1 cellular context compared by ENCODE assay signal in genomic region chr2:118003396-118003824, GRCh38.
TF ChIP-seq lines count a peak whose summit lies in the region.

No MANE protein-coding gene starts in this region.

TF ChIP-seq in K562, 482 proteins besides CTCF, POLR2A, EP300 and RAD21 (continued from another document and continues in another):
- TF ChIP-seq MAX (CRISPR knock-in tag; IDR thresholded peaks at IDR 0.05) (no peak), ZNF699 (CRISPR knock-in tag; IDR thresholded peaks at IDR 0.05; ENCODE audit: insufficient replicate concordance) (no peak), MCM3 (IDR thresholded peaks at IDR 0.05) (no peak), NCOA6 (IDR thresholded peaks at IDR 0.05) (no peak), CBX8 (IDR thresholded peaks at IDR 0.05; ENCODE audit: borderline replicate concordance, extremely low read depth, low read depth, low read length, poor library complexity, severe bottlenecking) (no peak), ZNF316 (IDR thresholded peaks at IDR 0.05) (no peak), SMC3 (conservative IDR thresholded peaks at IDR 0.05; ENCODE audit: insufficient read depth, low read depth, low read length) (peak; percentile 36; the same call in 1 of the 2 replicates), FOXP1 (CRISPR knock-in tag; IDR thresholded peaks at IDR 0.05) (no peak), USF2 (CRISPR knock-in tag; IDR thresholded peaks at IDR 0.05) (peak; percentile 94), HNRNPL (IDR thresholded peaks at IDR 0.05; ENCODE audit: low read depth, low read length) (no peak), TRIM24 (IDR thresholded peaks at IDR 0.05) (no peak), LEF1 (IDR thresholded peaks at IDR 0.05) (no peak), XRCC5 (IDR thresholded peaks at IDR 0.05; ENCODE audit: low read depth, low read length) (no peak), CBFA2T2 (conservative IDR thresholded peaks at IDR 0.05) (peak; percentile 69), TARDBP (IDR thresholded peaks at IDR 0.05) (no peak), ADNP (tag; IDR thresholded peaks at IDR 0.05) (no peak), DPF2 (IDR thresholded peaks at IDR 0.05) (no peak), SMARCB1 (IDR thresholded peaks at IDR 0.05; ENCODE audit: insufficient read length, low read depth) (no peak), ZNF561 (CRISPR knock-in tag; conservative IDR thresholded peaks at IDR 0.05) (no peak), HMBOX1 (IDR thresholded peaks at IDR 0.05) (peak; percentile 33), SMAD1 (IDR thresholded peaks at IDR 0.05; ENCODE audit: low read depth, low read length, partially characterized antibody) (no peak), GTF2B (IDR thresholded peaks at IDR 0.05; ENCODE audit: extremely low read depth, insufficient read length) (no peak), CTBP1 (IDR thresholded peaks at IDR 0.05; ENCODE audit: borderline replicate concordance) (no peak), NEUROD1 (IDR thresholded peaks at IDR 0.05; ENCODE audit: borderline replicate concordance, low read depth, low read length, partially characterized antibody) (no peak), HMG20B (CRISPR knock-in tag; IDR thresholded peaks at IDR 0.05) (no peak), RFX1 (IDR thresholded peaks at IDR 0.05) (no peak), ZNF586 (CRISPR knock-in tag; conservative IDR thresholded peaks at IDR 0.05) (no peak), BHLHE40 (IDR thresholded peaks at IDR 0.05; ENCODE audit: low read length) (peak; percentile 95), NFXL1 (CRISPR knock-in tag; IDR thresholded peaks at IDR 0.05) (no peak), MLLT1 (IDR thresholded peaks at IDR 0.05) (no peak), CGGBP1 (CRISPR knock-in tag; IDR thresholded peaks at IDR 0.05) (no peak), PHB2 (IDR thresholded peaks at IDR 0.05; ENCODE audit: low read depth) (no peak), MITF (IDR thresholded peaks at IDR 0.05) (no peak), BRF1 (IDR thresholded peaks at IDR 0.05; ENCODE audit: borderline replicate concordance, extremely low read depth, insufficient read length) (no peak), NR2C2 (CRISPR knock-in tag; IDR thresholded peaks at IDR 0.05) (no peak), NR2C2 (tag; IDR thresholded peaks at IDR 0.05) (no peak), RB1 (IDR thresholded peaks at IDR 0.05; ENCODE audit: low read depth) (peak; percentile 27; the same call in 1 of the 2 replicates), ZNF232 (CRISPR knock-in tag; IDR thresholded peaks at IDR 0.05) (no peak), RBM25 (IDR thresholded peaks at IDR 0.05; ENCODE audit: low read depth, low read length, severe bottlenecking) (no peak), ZNF717 (CRISPR knock-in tag; IDR thresholded peaks at IDR 0.05) (no peak), KDM1A (IDR thresholded peaks at IDR 0.05) (no peak)
- TF ChIP-seq, protein P1, sequence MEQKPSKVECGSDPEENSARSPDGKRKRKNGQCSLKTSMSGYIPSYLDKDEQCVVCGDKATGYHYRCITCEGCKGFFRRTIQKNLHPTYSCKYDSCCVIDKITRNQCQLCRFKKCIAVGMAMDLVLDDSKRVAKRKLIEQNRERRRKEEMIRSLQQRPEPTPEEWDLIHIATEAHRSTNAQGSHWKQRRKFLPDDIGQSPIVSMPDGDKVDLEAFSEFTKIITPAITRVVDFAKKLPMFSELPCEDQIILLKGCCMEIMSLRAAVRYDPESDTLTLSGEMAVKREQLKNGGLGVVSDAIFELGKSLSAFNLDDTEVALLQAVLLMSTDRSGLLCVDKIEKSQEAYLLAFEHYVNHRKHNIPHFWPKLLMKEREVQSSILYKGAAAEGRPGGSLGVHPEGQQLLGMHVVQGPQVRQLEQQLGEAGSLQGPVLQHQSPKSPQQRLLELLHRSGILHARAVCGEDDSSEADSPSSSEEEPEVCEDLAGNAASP (IDR thresholded peaks at IDR 0.05): no peak
- TF ChIP-seq, protein P2, sequence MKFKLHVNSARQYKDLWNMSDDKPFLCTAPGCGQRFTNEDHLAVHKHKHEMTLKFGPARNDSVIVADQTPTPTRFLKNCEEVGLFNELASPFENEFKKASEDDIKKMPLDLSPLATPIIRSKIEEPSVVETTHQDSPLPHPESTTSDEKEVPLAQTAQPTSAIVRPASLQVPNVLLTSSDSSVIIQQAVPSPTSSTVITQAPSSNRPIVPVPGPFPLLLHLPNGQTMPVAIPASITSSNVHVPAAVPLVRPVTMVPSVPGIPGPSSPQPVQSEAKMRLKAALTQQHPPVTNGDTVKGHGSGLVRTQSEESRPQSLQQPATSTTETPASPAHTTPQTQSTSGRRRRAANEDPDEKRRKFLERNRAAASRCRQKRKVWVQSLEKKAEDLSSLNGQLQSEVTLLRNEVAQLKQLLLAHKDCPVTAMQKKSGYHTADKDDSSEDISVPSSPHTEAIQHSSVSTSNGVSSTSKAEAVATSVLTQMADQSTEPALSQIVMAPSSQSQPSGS (CRISPR knock-in tag; IDR thresholded peaks at IDR 0.05): no peak
- TF ChIP-seq, protein P3, sequence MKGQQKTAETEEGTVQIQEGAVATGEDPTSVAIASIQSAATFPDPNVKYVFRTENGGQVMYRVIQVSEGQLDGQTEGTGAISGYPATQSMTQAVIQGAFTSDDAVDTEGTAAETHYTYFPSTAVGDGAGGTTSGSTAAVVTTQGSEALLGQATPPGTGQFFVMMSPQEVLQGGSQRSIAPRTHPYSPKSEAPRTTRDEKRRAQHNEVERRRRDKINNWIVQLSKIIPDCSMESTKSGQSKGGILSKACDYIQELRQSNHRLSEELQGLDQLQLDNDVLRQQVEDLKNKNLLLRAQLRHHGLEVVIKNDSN (CRISPR knock-in tag; IDR thresholded peaks at IDR 0.05): peak; percentile 93
- TF ChIP-seq, protein P4, sequence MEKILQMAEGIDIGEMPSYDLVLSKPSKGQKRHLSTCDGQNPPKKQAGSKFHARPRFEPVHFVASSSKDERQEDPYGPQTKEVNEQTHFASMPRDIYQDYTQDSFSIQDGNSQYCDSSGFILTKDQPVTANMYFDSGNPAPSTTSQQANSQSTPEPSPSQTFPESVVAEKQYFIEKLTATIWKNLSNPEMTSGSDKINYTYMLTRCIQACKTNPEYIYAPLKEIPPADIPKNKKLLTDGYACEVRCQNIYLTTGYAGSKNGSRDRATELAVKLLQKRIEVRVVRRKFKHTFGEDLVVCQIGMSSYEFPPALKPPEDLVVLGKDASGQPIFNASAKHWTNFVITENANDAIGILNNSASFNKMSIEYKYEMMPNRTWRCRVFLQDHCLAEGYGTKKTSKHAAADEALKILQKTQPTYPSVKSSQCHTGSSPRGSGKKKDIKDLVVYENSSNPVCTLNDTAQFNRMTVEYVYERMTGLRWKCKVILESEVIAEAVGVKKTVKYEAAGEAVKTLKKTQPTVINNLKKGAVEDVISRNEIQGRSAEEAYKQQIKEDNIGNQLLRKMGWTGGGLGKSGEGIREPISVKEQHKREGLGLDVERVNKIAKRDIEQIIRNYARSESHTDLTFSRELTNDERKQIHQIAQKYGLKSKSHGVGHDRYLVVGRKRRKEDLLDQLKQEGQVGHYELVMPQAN (IDR thresholded peaks at IDR 0.05; ENCODE audit: borderline replicate concordance): no peak
- TF ChIP-seq, protein P5, sequence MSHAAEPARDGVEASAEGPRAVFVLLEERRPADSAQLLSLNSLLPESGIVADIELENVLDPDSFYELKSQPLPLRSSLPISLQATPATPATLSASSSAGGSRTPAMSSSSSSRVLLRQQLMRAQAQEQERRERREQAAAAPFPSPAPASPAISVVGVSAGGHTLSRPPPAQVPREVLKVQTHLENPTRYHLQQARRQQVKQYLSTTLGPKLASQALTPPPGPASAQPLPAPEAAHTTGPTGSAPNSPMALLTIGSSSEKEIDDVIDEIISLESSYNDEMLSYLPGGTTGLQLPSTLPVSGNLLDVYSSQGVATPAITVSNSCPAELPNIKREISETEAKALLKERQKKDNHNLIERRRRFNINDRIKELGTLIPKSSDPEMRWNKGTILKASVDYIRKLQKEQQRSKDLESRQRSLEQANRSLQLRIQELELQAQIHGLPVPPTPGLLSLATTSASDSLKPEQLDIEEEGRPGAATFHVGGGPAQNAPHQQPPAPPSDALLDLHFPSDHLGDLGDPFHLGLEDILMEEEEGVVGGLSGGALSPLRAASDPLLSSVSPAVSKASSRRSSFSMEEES (CRISPR knock-in tag; IDR thresholded peaks at IDR 0.05): peak; percentile 91
- TF ChIP-seq, protein P6, sequence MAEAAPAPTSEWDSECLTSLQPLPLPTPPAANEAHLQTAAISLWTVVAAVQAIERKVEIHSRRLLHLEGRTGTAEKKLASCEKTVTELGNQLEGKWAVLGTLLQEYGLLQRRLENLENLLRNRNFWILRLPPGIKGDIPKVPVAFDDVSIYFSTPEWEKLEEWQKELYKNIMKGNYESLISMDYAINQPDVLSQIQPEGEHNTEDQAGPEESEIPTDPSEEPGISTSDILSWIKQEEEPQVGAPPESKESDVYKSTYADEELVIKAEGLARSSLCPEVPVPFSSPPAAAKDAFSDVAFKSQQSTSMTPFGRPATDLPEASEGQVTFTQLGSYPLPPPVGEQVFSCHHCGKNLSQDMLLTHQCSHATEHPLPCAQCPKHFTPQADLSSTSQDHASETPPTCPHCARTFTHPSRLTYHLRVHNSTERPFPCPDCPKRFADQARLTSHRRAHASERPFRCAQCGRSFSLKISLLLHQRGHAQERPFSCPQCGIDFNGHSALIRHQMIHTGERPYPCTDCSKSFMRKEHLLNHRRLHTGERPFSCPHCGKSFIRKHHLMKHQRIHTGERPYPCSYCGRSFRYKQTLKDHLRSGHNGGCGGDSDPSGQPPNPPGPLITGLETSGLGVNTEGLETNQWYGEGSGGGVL (CRISPR knock-in tag; IDR thresholded peaks at IDR 0.05): no peak
